Comparison of ENCODE assay signal across 19 cellular contexts in genomic region chr5:10630126-10630525, GRCh38.
"Had no signal": no experiment of that assay in that cellular context is flagged by ENCODE, and none has a peak within 500 bp of the region (broad histone marks: within the 10 kb centered on the region; RNA-seq: fewer than 3 reads in every experiment).

No MANE protein-coding gene starts in this region.

- H3K36me3 ChIP-seq: esophagus squamous epithelium, left lung, right atrium auricular region, stomach, upper lobe of left lung had no signal

- H3K27ac Mint-ChIP-seq: activated CD8-positive, alpha-beta memory T cell treated with anti-CD3 and anti-CD28 coated beads, Interleukin-2, amount 10 ng/mL, durations not matched to agents 7 days and 5 days; activated naive CD4-positive, alpha-beta T cell treated with anti-CD3 and anti-CD28 coated beads, Interleukin-2, amount 50 U/mL, for 72 hours; nephron progenitor cell; progenitor cell of endocrine pancreas had no signal

- H3K27me3 ChIP-seq: esophagus squamous epithelium, left lung, right atrium auricular region, stomach, testis, upper lobe of left lung had no signal

- H3K9me3 Mint-ChIP-seq: nephron progenitor cell had no signal

- H3K9me3 ChIP-seq: esophagus squamous epithelium, left lung, right atrium auricular region, stomach, testis, upper lobe of left lung had no signal

- H3K27ac ChIP-seq: esophagus squamous epithelium, left lung, right atrium auricular region, stomach, testis, upper lobe of left lung had no signal

- H3K4me3 ChIP-seq: esophagus squamous epithelium, left lung, right atrium auricular region, stomach, testis, upper lobe of left lung had no signal

- H3K4me3 Mint-ChIP-seq: activated CD8-positive, alpha-beta memory T cell treated with anti-CD3 and anti-CD28 coated beads, Interleukin-2, amount 10 ng/mL, durations not matched to agents 7 days and 5 days; nephron progenitor cell had no signal

- DNase-seq: activated CD4-positive, alpha-beta T cell treated with anti-CD3 and anti-CD28 coated beads for 1 hour; activated CD4-positive, alpha-beta T cell treated with anti-CD3 and anti-CD28 coated beads, Interleukin-2, amount 50 U/mL, for 48 hours; activated CD8-positive, alpha-beta memory T cell treated with anti-CD3 and anti-CD28 coated beads, Interleukin-2, amount 10 ng/mL, durations not matched to agents 7 days and 5 days; activated effector memory CD4-positive, alpha-beta T cell treated with anti-CD3 and anti-CD28 coated beads, Interleukin-2, amount 50 U/mL, for 16 hours; activated T-cell treated with anti-CD3 and anti-CD28 coated beads, Interleukin-2, amount 50 U/mL, for 1 hour; caudate nucleus; esophagus squamous epithelium; hippocampal formation; kidney; left lung; nephron progenitor cell; small intestine; stomach; T1000; testis; upper lobe of left lung had no signal

- ATAC-seq: activated CD8-positive, alpha-beta memory T cell treated with anti-CD3 and anti-CD28 coated beads, Interleukin-2, amount 10 ng/mL, durations not matched to agents 7 days and 5 days; activated naive CD4-positive, alpha-beta T cell treated with anti-CD3 and anti-CD28 coated beads, Interleukin-2, amount 50 U/mL, for 72 hours; left lung had no signal
